In the genomic region with DNA sequence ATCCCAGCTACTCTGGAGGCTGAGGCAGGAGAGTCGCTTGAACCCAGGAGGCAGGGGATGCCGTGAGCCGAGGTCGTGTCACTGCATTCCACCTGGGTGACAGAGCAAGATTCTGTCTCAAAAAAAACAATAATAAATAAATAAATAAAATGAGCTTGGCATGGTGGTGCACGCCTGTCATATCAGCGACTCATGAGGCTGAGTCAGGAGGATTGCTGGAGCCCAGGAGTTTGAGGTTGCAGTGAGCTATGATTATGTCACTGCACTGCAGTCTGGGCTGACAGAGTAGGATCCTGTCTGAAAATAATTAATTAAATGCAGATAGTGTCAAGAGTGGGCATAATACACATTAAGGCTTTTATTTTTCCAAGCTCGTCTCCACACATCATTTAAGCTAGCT, we compare ENCODE assay signal across 23 cellular contexts.
DNase-seq lines count a peak whose midpoint lies in the region; ATAC-seq, FAIRE-seq and TF ChIP-seq lines count a peak whose summit lies in the region.
"Had no signal": no experiment of that assay in that cellular context is flagged by ENCODE, and none has a peak within 500 bp of the region (broad histone marks: within the 10 kb centered on the region; RNA-seq: fewer than 3 reads in every experiment).

No MANE protein-coding gene starts in this region.

- DNase-seq in HFFc6 (peak; percentile 43), fibroblast of peridontal ligament (ENCODE audit: extremely low read depth) (peak; percentile 10), urothelium cell line (ENCODE audit: low spot score) (no peak), stomach (no peak)
- DNase-seq in activated CD4-positive, alpha-beta T cell treated with anti-CD3 and anti-CD28 coated beads for 4 hours: no peak
- DNase-seq: activated B cell treated with CpG ODN at 0.5 μM for 24 hours; central memory CD4-positive, alpha-beta T cell; effector CD4-positive, alpha-beta T cell; hippocampal formation; kidney; naive thymus-derived CD4-positive, alpha-beta T cell; NCI-H1694; NCI-H510A; SJCRH30; stimulated activated CD8-positive, alpha-beta memory T cell treated with anti-CD3 and anti-CD28 coated beads, Interleukin-4, amount 100 ng/mL, for 48 hours had no signal

- H3K4me1 ChIP-seq in stomach: no peaks in the 10 kb centered on the region
- H3K4me1 ChIP-seq: SJCRH30, suprapubic skin had no signal

- no peaks in the 10 kb centered on the region for H3K9me3 ChIP-seq in stomach
- H3K9me3 ChIP-seq: SJCRH30, suprapubic skin had no signal

- H3K36me3 ChIP-seq in stomach: peaks cover 0 to 55% (median 51%) of the 10 kb centered on the region in 4 donors

- TF ChIP-seq CTCF in HFFc6 (IDR thresholded peaks at IDR 0.05) (no peak), stomach (IDR thresholded peaks at IDR 0.05) (no peak)

- H3K27ac Mint-ChIP-seq in HFFc6: no peak overlapping the region
- H3K27ac Mint-ChIP-seq: activated B cell treated with CpG ODN at 0.5 μM for 24 hours; memory B cell; naive thymus-derived CD4-positive, alpha-beta T cell had no signal

- no peak for TF ChIP-seq POLR2A in stomach (IDR thresholded peaks at IDR 0.05)

- peak; percentile 30; the same call in 2 of the 3 replicates for ATAC-seq in SK-N-SH treated with all-trans-retinoic acid at 6 μM for 48 hours
- ATAC-seq in HG03095 (IDR thresholded peaks at IDR 0.05; ENCODE audit: unreplicated experiment): no peak
- ATAC-seq: naive thymus-derived CD4-positive, alpha-beta T cell had no signal

- intact Hi-C loops in stomach (cut with DNase I; ENCODE audit: low total_unique reads): no loop called here

- no peaks in the 10 kb centered on the region for H3K9me3 Mint-ChIP-seq in HFFc6

- peaks cover 46% of the 10 kb centered on the region for H3K36me3 Mint-ChIP-seq in HFFc6 (ENCODE audit: low read depth)

- no peak overlapping the region for H3K4me3 Mint-ChIP-seq in HFFc6
- H3K4me3 Mint-ChIP-seq: activated B cell treated with CpG ODN at 0.5 μM for 24 hours; memory B cell; naive thymus-derived CD4-positive, alpha-beta T cell had no signal

- H3K27me3 Mint-ChIP-seq in HFFc6 (ENCODE audit: insufficient read depth): no peaks in the 10 kb centered on the region
- H3K27me3 Mint-ChIP-seq: activated B cell treated with CpG ODN at 0.5 μM for 24 hours; memory B cell; naive thymus-derived CD4-positive, alpha-beta T cell had no signal

- H3K27ac ChIP-seq in stomach: no peak overlapping the region
- H3K27ac ChIP-seq: SJCRH30, suprapubic skin had no signal

- no peak for FAIRE-seq in urothelium cell line (lab: Jason Lieb, UNC)
- FAIRE-seq: D721Med, GM12892, HTR-8/SVneo, kidney had no signal

- peaks cover 7% of the 10 kb centered on the region for H3K4me1 Mint-ChIP-seq in HFFc6 (ENCODE audit: low read depth)

- TF ChIP-seq EP300 in stomach (IDR thresholded peaks at IDR 0.05): no peak

- H3K4me3 ChIP-seq in stomach: no peak overlapping the region
- H3K4me3 ChIP-seq: BLaER1 treated with 17β-estradiol and CSF1 and Interleukin-3, amounts not matched to agents 10 nM and 100 nM; SJCRH30; suprapubic skin had no signal

- WGBS in stomach, 5 donors: 80 to 88% (median 83%) methylated on average over 7 of the region's 7 CpGs

- no peaks in the 10 kb centered on the region for H3K27me3 ChIP-seq in stomach
- H3K27me3 ChIP-seq: BLaER1 treated with 17β-estradiol and CSF1 and Interleukin-3, amounts not matched to agents 10 nM and 100 nM; SJCRH30; suprapubic skin had no signal

TF ChIP-seq in SK-N-SH treated with all-trans-retinoic acid at 6 μM for 48 hours, 23 proteins besides CTCF, POLR2A, EP300 and RAD21:
- no peak for TF ChIP-seq TCF4 (CRISPR knock-in tag; IDR thresholded peaks at IDR 0.05; ENCODE audit: borderline replicate concordance)
- TF ChIP-seq, protein P1, sequence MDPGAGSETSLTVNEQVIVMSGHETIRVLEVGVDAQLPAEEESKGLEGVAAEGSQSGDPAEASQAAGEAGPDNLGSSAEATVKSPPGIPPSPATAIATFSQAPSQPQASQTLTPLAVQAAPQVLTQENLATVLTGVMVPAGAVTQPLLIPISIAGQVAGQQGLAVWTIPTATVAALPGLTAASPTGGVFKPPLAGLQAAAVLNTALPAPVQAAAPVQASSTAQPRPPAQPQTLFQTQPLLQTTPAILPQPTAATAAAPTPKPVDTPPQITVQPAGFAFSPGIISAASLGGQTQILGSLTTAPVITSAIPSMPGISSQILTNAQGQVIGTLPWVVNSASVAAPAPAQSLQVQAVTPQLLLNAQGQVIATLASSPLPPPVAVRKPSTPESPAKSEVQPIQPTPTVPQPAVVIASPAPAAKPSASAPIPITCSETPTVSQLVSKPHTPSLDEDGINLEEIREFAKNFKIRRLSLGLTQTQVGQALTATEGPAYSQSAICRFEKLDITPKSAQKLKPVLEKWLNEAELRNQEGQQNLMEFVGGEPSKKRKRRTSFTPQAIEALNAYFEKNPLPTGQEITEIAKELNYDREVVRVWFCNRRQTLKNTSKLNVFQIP (CRISPR knock-in tag; IDR thresholded peaks at IDR 0.05; ENCODE audit: borderline replicate concordance, low read depth): no peak
- TF ChIP-seq, protein P2, sequence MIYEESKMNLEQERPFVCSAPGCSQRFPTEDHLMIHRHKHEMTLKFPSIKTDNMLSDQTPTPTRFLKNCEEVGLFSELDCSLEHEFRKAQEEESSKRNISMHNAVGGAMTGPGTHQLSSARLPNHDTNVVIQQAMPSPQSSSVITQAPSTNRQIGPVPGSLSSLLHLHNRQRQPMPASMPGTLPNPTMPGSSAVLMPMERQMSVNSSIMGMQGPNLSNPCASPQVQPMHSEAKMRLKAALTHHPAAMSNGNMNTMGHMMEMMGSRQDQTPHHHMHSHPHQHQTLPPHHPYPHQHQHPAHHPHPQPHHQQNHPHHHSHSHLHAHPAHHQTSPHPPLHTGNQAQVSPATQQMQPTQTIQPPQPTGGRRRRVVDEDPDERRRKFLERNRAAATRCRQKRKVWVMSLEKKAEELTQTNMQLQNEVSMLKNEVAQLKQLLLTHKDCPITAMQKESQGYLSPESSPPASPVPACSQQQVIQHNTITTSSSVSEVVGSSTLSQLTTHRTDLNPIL (CRISPR knock-in tag; IDR thresholded peaks at IDR 0.05; ENCODE audit: low read depth): no peak
- TF ChIP-seq CSDC2 (CRISPR knock-in tag; IDR thresholded peaks at IDR 0.05): no peak
- TF ChIP-seq BACH2 (CRISPR knock-in tag; IDR thresholded peaks at IDR 0.05; ENCODE audit: borderline replicate concordance): no peak
- TF ChIP-seq GLIS3 (CRISPR knock-in tag; IDR thresholded peaks at IDR 0.05): no peak
- TF ChIP-seq SNAI2 (CRISPR knock-in tag; IDR thresholded peaks at IDR 0.05): no peak
- no peak for TF ChIP-seq ZFP30 (CRISPR knock-in tag; IDR thresholded peaks at IDR 0.05)
- no peak for TF ChIP-seq PPARA (CRISPR knock-in tag; IDR thresholded peaks at IDR 0.05; ENCODE audit: borderline replicate concordance)
- TF ChIP-seq OSR1 (CRISPR knock-in tag; IDR thresholded peaks at IDR 0.05): no peak
- no peak for TF ChIP-seq ZNF565 (CRISPR knock-in tag; conservative IDR thresholded peaks at IDR 0.05; ENCODE audit: low read depth)
TF ChIP-seq in SK-N-SH treated with all-trans-retinoic acid at 6 μM for 48 hours: peak in this region for 0.

Comparison
In these comparisons a context has a peak if more than half of its experiments do, and no peak if none do; other contexts are left out.
1. DNase-seq: peak in HFFc6 (single experiment) and fibroblast of peridontal ligament (single experiment); none in activated CD4-positive, alpha-beta T cell treated with anti-CD3 and anti-CD28 coated beads for 4 hours (0 of 2), urothelium cell line (single experiment) and stomach (single experiment).